ENCODE assay signal across 27 cellular contexts in the genomic region with DNA sequence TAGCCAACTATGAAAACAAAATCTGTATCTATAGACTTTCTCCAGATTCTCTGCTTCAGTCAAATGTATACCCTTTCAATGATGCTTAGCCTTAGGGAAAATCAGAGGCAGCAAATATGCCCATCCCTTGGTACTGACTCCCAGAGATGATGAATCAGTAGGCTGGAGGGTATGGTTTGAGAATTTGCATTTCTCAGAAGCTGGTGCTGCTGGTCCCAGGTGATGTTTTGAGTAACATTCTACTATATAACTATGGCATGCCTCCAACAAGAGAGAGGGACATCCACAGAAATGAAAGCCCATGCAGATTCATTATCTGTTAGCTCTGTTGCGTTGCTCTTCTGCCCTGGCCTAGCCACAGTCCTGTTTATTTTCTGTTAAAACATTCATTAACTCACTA. TPM values are rescaled to one million over a fixed set of nuclear protein-coding genes. Genes with fewer than 3 reads are reported as not detected.
DNase-seq lines count a peak whose midpoint lies in the region; ATAC-seq and TF ChIP-seq lines count a peak whose summit lies in the region.
"Had no signal": no experiment of that assay in that cellular context is flagged by ENCODE, and none has a peak within 500 bp of the region (broad histone marks: within the 10 kb centered on the region; RNA-seq: fewer than 3 reads in every experiment).

No MANE protein-coding gene starts in this region.

- peaks cover 0 to 9% of the 10 kb centered on the region in 2 donors for H3K36me3 Mint-ChIP-seq in activated naive CD4-positive, alpha-beta T cell treated with anti-CD3 and anti-CD28 coated beads, Interleukin-2, amount 50 U/mL, for 72 hours
- peaks cover 12% of the 10 kb centered on the region for H3K36me3 Mint-ChIP-seq in activated naive CD8-positive, alpha-beta T cell treated with anti-CD3 and anti-CD28 coated beads for 36 hours
- H3K36me3 Mint-ChIP-seq: CD4-positive, CD25-positive, alpha-beta regulatory T cell; mesothelial cell of epicardium; naive B cell had no signal

- H3K4me3 ChIP-seq in MG63 (no peak overlapping the region), Peyer's patch (no peak overlapping the region)
- H3K4me3 ChIP-seq: cardiac muscle cell, coronary artery, prostate gland, sigmoid colon had no signal

- no peak for DNase-seq in activated naive CD4-positive, alpha-beta T cell treated with anti-CD3 and anti-CD28 coated beads, Interleukin-2, amount 50 U/mL, for 72 hours (ENCODE audit: low spot score in 2 of 2)
- no peak for DNase-seq in activated naive CD4-positive, alpha-beta T cell (lab: John Stamatoyannopoulos, UW)
- DNase-seq in activated naive CD8-positive, alpha-beta T cell treated with anti-CD3 and anti-CD28 coated beads for 36 hours: no peak
- peak in 1 of 2 donors; percentile 20 for DNase-seq in stimulated activated naive CD8-positive, alpha-beta T cell treated with anti-CD3 and anti-CD28 coated beads, Interleukin-15, amount 100 ng/mL, for 72 hours
- DNase-seq in 8988T: no peak
- no peak for DNase-seq in MG63
- DNase-seq in Peyer's patch: no peak
- DNase-seq: activated CD4-positive, alpha-beta T cell treated with anti-CD3 and anti-CD28 coated beads for 4 hours; activated CD8-positive, alpha-beta memory T cell treated with anti-CD3 and anti-CD28 coated beads, Interleukin-2, amount 50 U/mL, for 4 hours; aorta; CD4-positive, CD25-positive, alpha-beta regulatory T cell; effector memory CD8-positive, alpha-beta T cell; H9; islet precursor cell; left ventricle myocardium superior; naive B cell; NCI-H1436; NCI-H2107; NCI-H446 treated with DMSO at 0.1 percent for 48 hours; sigmoid colon; stimulated activated naive CD4-positive, alpha-beta T cell treated with Interleukin-2 at 50 U/mL for 16 hours had no signal

- H3K4me3 Mint-ChIP-seq in activated naive CD8-positive, alpha-beta T cell treated with anti-CD3 and anti-CD28 coated beads for 36 hours: no peak overlapping the region
- no peak overlapping the region for H3K4me3 Mint-ChIP-seq in stimulated activated naive CD8-positive, alpha-beta T cell treated with anti-CD3 and anti-CD28 coated beads, Interleukin-15, amount 100 ng/mL, for 72 hours
- H3K4me3 Mint-ChIP-seq: CD4-positive, CD25-positive, alpha-beta regulatory T cell; effector memory CD8-positive, alpha-beta T cell; H9; mesothelial cell of epicardium; naive B cell had no signal

- no peak for TF ChIP-seq POLR2A in Peyer's patch (IDR thresholded peaks at IDR 0.05)

- H3K4me1 ChIP-seq in Peyer's patch: no peaks in the 10 kb centered on the region
- H3K4me1 ChIP-seq: prostate gland, sigmoid colon had no signal

- no peak for TF ChIP-seq CTCF in Peyer's patch (IDR thresholded peaks at IDR 0.05)

- H3K27ac ChIP-seq in Peyer's patch: no peak overlapping the region
- H3K27ac ChIP-seq: cardiac muscle cell, coronary artery, KMS-11, prostate gland, sigmoid colon had no signal

- H3K27ac Mint-ChIP-seq in activated naive CD4-positive, alpha-beta T cell treated with anti-CD3 and anti-CD28 coated beads, Interleukin-2, amount 50 U/mL, for 72 hours: peak overlapping the region in 1 of 2 donors; percentile 8
- H3K27ac Mint-ChIP-seq in activated naive CD8-positive, alpha-beta T cell treated with anti-CD3 and anti-CD28 coated beads for 36 hours: peak overlapping the region; percentile 49
- no peak overlapping the region for H3K27ac Mint-ChIP-seq in stimulated activated naive CD8-positive, alpha-beta T cell treated with anti-CD3 and anti-CD28 coated beads, Interleukin-15, amount 100 ng/mL, for 72 hours
- H3K27ac Mint-ChIP-seq: effector memory CD8-positive, alpha-beta T cell; H9; mesothelial cell of epicardium had no signal

- no peaks in the 10 kb centered on the region for H3K27me3 Mint-ChIP-seq in activated naive CD8-positive, alpha-beta T cell treated with anti-CD3 and anti-CD28 coated beads for 36 hours
- no peaks in the 10 kb centered on the region for H3K27me3 Mint-ChIP-seq in stimulated activated naive CD8-positive, alpha-beta T cell treated with anti-CD3 and anti-CD28 coated beads, Interleukin-15, amount 100 ng/mL, for 72 hours
- H3K27me3 Mint-ChIP-seq: CD4-positive, CD25-positive, alpha-beta regulatory T cell; effector memory CD8-positive, alpha-beta T cell had no signal

- H3K27me3 ChIP-seq in MG63 (no peaks in the 10 kb centered on the region), Peyer's patch (no peaks in the 10 kb centered on the region)
- H3K27me3 ChIP-seq: cardiac muscle cell, sigmoid colon had no signal

- no peaks in the 10 kb centered on the region for H3K9me3 ChIP-seq in MG63
- H3K9me3 ChIP-seq in Peyer's patch: no peaks in the 10 kb centered on the region
- H3K9me3 ChIP-seq: prostate gland, sigmoid colon had no signal

- ATAC-seq in activated naive CD4-positive, alpha-beta T cell treated with anti-CD3 and anti-CD28 coated beads, Interleukin-2, amount 50 U/mL, for 72 hours: peak; percentile 72 to 79
- ATAC-seq in HG02588 (IDR thresholded peaks at IDR 0.05; ENCODE audit: unreplicated experiment): peak; percentile 72
- peak; percentile 83 for ATAC-seq in stimulated activated naive CD8-positive, alpha-beta T cell treated with anti-CD3 and anti-CD28 coated beads, Interleukin-15, amount 100 ng/mL, for 72 hours
- ATAC-seq: effector memory CD8-positive, alpha-beta T cell; left ventricle myocardium superior had no signal

- no peaks in the 10 kb centered on the region for H3K9me3 Mint-ChIP-seq in activated naive CD4-positive, alpha-beta T cell treated with anti-CD3 and anti-CD28 coated beads, Interleukin-2, amount 50 U/mL, for 72 hours
- H3K9me3 Mint-ChIP-seq in activated naive CD8-positive, alpha-beta T cell treated with anti-CD3 and anti-CD28 coated beads for 36 hours: peaks cover 3% of the 10 kb centered on the region
- H3K9me3 Mint-ChIP-seq in stimulated activated naive CD8-positive, alpha-beta T cell treated with anti-CD3 and anti-CD28 coated beads, Interleukin-15, amount 100 ng/mL, for 72 hours: no peaks in the 10 kb centered on the region
- H3K9me3 Mint-ChIP-seq: CD4-positive, CD25-positive, alpha-beta regulatory T cell; effector memory CD8-positive, alpha-beta T cell; H9; mesothelial cell of epicardium; naive B cell had no signal

- H3K36me3 ChIP-seq in MG63 (no peaks in the 10 kb centered on the region), Peyer's patch (no peaks in the 10 kb centered on the region)
- H3K36me3 ChIP-seq: cardiac muscle cell, prostate gland, sigmoid colon had no signal

- H3K4me1 Mint-ChIP-seq in activated naive CD8-positive, alpha-beta T cell treated with anti-CD3 and anti-CD28 coated beads for 36 hours: peaks cover 74% of the 10 kb centered on the region
- H3K4me1 Mint-ChIP-seq in stimulated activated naive CD8-positive, alpha-beta T cell treated with anti-CD3 and anti-CD28 coated beads, Interleukin-15, amount 100 ng/mL, for 72 hours: peaks cover 75% of the 10 kb centered on the region
- H3K4me1 Mint-ChIP-seq: H9, naive B cell had no signal

RNA-seq across cellular contexts. Expression of a gene that starts 13.6 kb away (rescaled TPM):
- 1 to 10 TPM; 3.2 to 5.4 TPM for total RNA-seq in activated naive CD4-positive, alpha-beta T cell treated with anti-CD3 and anti-CD28 coated beads, Interleukin-2, amount 50 U/mL, for 72 hours
- 1 to 10 TPM; 3.3 TPM for total RNA-seq in activated naive CD8-positive, alpha-beta T cell treated with anti-CD3 and anti-CD28 coated beads for 36 hours
- total RNA-seq in MG63 (2014; rRNA removed; shearing (Covaris generic); ENCODE audit: low replicate concordance): not detected in 2 replicates
- total RNA-seq in Peyer's patch: under 1 TPM in 1 of 4 donors, not detected in 3; 0.88 TPM
- total RNA-seq: cardiac muscle cell, H9, left ventricle myocardium superior, prostate gland had no signal
